Comparison of ENCODE assay signal across 1 cellular context in the genomic region with DNA sequence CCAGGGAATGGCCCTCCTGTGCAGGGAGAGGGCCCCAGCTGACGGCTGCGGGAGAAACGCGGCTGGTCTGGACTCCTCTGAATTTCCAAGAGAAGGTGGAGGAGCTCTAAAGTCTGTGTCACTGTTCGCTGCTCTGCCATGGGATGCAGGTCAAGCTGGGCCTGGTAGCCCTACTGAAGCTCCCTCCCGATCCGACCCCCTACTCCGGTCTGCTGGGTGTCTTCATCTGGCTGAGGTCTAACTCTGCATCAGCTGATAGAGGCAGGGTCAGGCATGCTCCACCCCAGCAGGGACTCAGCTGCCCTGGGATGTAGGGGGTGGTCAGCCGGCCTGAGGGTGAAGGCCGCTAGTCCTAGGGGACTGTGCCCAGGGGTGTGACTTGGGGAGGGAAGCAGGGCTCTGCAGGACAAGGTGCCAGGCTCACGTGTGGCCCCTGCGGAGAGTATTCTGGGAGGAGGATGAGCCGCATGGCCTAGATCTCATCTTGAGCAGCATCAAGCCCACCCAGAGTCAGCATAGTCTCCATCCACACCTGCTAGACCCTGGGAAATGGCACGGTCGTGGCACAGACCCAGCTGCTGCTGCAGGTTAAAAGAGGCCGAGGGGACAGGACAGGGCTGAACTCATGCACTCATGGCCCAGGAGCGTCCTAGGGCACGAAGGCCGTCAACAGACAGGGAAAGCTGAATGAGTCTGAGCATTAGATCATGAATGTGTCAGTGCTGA.
TF ChIP-seq lines count a peak whose summit lies in the region.

No MANE protein-coding gene starts in this region.

TF ChIP-seq in HCT116, 20 proteins besides CTCF, POLR2A, EP300 and RAD21:
- TF ChIP-seq, protein P1, sequence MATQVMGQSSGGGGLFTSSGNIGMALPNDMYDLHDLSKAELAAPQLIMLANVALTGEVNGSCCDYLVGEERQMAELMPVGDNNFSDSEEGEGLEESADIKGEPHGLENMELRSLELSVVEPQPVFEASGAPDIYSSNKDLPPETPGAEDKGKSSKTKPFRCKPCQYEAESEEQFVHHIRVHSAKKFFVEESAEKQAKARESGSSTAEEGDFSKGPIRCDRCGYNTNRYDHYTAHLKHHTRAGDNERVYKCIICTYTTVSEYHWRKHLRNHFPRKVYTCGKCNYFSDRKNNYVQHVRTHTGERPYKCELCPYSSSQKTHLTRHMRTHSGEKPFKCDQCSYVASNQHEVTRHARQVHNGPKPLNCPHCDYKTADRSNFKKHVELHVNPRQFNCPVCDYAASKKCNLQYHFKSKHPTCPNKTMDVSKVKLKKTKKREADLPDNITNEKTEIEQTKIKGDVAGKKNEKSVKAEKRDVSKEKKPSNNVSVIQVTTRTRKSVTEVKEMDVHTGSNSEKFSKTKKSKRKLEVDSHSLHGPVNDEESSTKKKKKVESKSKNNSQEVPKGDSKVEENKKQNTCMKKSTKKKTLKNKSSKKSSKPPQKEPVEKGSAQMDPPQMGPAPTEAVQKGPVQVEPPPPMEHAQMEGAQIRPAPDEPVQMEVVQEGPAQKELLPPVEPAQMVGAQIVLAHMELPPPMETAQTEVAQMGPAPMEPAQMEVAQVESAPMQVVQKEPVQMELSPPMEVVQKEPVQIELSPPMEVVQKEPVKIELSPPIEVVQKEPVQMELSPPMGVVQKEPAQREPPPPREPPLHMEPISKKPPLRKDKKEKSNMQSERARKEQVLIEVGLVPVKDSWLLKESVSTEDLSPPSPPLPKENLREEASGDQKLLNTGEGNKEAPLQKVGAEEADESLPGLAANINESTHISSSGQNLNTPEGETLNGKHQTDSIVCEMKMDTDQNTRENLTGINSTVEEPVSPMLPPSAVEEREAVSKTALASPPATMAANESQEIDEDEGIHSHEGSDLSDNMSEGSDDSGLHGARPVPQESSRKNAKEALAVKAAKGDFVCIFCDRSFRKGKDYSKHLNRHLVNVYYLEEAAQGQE (IDR thresholded peaks at IDR 0.05; ENCODE audit: low read depth) = no peak
- TF ChIP-seq, protein P2, sequence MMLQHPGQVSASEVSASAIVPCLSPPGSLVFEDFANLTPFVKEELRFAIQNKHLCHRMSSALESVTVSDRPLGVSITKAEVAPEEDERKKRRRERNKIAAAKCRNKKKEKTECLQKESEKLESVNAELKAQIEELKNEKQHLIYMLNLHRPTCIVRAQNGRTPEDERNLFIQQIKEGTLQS (IDR thresholded peaks at IDR 0.05) = no peak
TF ChIP-seq in HCT116: peak in this region for 0.
